Comparison of ENCODE assay signal across 25 cellular contexts in the genomic region with DNA sequence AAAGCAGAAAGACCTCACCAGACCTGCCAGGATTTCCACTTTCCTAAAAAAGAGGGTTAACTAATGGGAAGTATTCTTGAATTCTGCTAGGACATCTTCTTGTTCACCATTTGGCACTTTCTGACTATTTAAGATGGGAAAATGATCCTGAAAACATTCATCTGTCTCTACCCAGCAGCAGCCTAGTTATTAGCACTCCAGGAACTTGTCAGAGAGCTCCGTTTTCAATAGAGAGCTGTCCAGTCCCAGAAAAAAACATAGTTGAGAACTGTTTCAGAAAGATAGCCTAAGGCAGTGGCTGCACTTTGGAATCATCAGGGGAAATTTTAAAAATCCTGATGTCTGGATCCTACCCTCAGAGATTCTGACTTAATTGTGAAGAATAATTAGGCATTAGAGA.
"Had no signal": no experiment of that assay in that cellular context is flagged by ENCODE, and none has a peak within 500 bp of the region (broad histone marks: within the 10 kb centered on the region; RNA-seq: fewer than 3 reads in every experiment).

No MANE protein-coding gene starts in this region.

- H3K27me3 ChIP-seq: pancreas, testis, thyroid gland, upper lobe of left lung, vagina had no signal

- H3K4me3 ChIP-seq: left ventricle myocardium inferior, lung, mucosa of descending colon, pancreas, prostate gland, skin epidermis, spleen, testis, thyroid gland, transverse colon, upper lobe of left lung, vagina had no signal

- H3K36me3 ChIP-seq: left ventricle myocardium inferior, pancreas, prostate gland, spleen, thyroid gland, transverse colon, upper lobe of left lung, vagina had no signal

- H3K9me3 ChIP-seq: left ventricle myocardium inferior, mucosa of descending colon, pancreas, prostate gland, spleen, testis, thyroid gland, transverse colon, upper lobe of left lung, vagina had no signal

- H3K27ac ChIP-seq: left ventricle myocardium inferior, pancreas, prostate gland, skin epidermis, spleen, testis, thyroid gland, transverse colon, upper lobe of left lung, vagina had no signal

- H3K4me1 ChIP-seq: left ventricle myocardium inferior, pancreas, prostate gland, spleen, testis, thyroid gland, transverse colon, upper lobe of left lung, vagina had no signal

- ATAC-seq: mucosa of descending colon; naive thymus-derived CD4-positive, alpha-beta T cell; natural killer cell treated with Interleukin-12 subunit alpha and Interleukin-12 subunit beta and Interleukin-15 and Interleukin-18, amount 100 ng/mL, for 72 hours; pancreas; right cardiac atrium; sciatic nerve; stimulated activated effector memory CD8-positive, alpha-beta T cell treated with anti-CD3 and anti-CD28 coated beads, Interleukin-12 subunit alpha, Interleukin-12 subunit beta, amount 100 ng/mL, for 72 hours; stimulated activated naive CD8-positive, alpha-beta T cell treated with anti-CD3 and anti-CD28 coated beads, Interleukin-15, amount 100 ng/mL, for 72 hours had no signal

- DNase-seq: islet precursor cell; left ventricle myocardium inferior; midbrain; mucosa of descending colon; naive thymus-derived CD4-positive, alpha-beta T cell; nucleus accumbens; pancreas; posterior cingulate gyrus; retina; right cardiac atrium; spleen; stimulated activated CD4-positive, alpha-beta T cell treated with anti-CD3 and anti-CD28 coated beads, Interleukin-4, amount 100 ng/mL, for 24 hours; stimulated activated naive CD4-positive, alpha-beta T cell; stimulated activated naive CD8-positive, alpha-beta T cell treated with anti-CD3 and anti-CD28 coated beads, Interleukin-15, amount 100 ng/mL, for 72 hours; testis; thyroid gland; transverse colon; upper lobe of left lung had no signal
